In genomic region chr5:1004598-1005361, GRCh38 we compare ENCODE assay signal across 2 cellular contexts.
TF ChIP-seq lines count a peak whose summit lies in the region.

No MANE protein-coding gene starts in this region.

TF ChIP-seq in WTC11, 78 proteins besides CTCF, POLR2A, EP300 and RAD21:
- TF ChIP-seq, protein P1, sequence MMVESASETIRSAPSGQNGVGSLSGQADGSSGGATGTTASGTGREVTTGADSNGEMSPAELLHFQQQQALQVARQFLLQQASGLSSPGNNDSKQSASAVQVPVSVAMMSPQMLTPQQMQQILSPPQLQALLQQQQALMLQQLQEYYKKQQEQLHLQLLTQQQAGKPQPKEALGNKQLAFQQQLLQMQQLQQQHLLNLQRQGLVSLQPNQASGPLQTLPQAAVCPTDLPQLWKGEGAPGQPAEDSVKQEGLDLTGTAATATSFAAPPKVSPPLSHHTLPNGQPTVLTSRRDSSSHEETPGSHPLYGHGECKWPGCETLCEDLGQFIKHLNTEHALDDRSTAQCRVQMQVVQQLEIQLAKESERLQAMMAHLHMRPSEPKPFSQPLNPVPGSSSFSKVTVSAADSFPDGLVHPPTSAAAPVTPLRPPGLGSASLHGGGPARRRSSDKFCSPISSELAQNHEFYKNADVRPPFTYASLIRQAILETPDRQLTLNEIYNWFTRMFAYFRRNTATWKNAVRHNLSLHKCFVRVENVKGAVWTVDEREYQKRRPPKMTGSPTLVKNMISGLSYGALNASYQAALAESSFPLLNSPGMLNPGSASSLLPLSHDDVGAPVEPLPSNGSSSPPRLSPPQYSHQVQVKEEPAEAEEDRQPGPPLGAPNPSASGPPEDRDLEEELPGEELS (CRISPR knock-in tag; IDR thresholded peaks at IDR 0.05): peak; percentile 12; the same call in 1 of the 2 replicates
- TF ChIP-seq IRF1 (CRISPR knock-in tag; IDR thresholded peaks at IDR 0.05): no peak
- TF ChIP-seq ZNF281 (CRISPR knock-in tag; IDR thresholded peaks at IDR 0.05): peak; percentile 38; the same call in 1 of the 2 replicates
- no peak for TF ChIP-seq ESRRA (CRISPR knock-in tag; IDR thresholded peaks at IDR 0.05; ENCODE audit: borderline replicate concordance)
- no peak for TF ChIP-seq FOXP1 (CRISPR knock-in tag; IDR thresholded peaks at IDR 0.05; ENCODE audit: borderline replicate concordance)
- no peak for TF ChIP-seq SMAD3 (CRISPR knock-in tag; IDR thresholded peaks at IDR 0.05; ENCODE audit: borderline replicate concordance)
- TF ChIP-seq NFATC4 (CRISPR knock-in tag; IDR thresholded peaks at IDR 0.05): no peak
- no peak for TF ChIP-seq TP53 (CRISPR knock-in tag; IDR thresholded peaks at IDR 0.05)
TF ChIP-seq in WTC11: peak in this region for 2.

TF ChIP-seq in HepG2, 621 proteins besides CTCF, POLR2A, EP300 and RAD21 (continues in another document):
- peak; percentile 49 to 79; a peak in 3 of 4 replicates for TF ChIP-seq HMGXB4 (CRISPR knock-in tag; IDR thresholded peaks at IDR 0.05; ENCODE audit: borderline replicate concordance in 1 of 2, low read depth in 1 of 2)
- TF ChIP-seq, protein P2, sequence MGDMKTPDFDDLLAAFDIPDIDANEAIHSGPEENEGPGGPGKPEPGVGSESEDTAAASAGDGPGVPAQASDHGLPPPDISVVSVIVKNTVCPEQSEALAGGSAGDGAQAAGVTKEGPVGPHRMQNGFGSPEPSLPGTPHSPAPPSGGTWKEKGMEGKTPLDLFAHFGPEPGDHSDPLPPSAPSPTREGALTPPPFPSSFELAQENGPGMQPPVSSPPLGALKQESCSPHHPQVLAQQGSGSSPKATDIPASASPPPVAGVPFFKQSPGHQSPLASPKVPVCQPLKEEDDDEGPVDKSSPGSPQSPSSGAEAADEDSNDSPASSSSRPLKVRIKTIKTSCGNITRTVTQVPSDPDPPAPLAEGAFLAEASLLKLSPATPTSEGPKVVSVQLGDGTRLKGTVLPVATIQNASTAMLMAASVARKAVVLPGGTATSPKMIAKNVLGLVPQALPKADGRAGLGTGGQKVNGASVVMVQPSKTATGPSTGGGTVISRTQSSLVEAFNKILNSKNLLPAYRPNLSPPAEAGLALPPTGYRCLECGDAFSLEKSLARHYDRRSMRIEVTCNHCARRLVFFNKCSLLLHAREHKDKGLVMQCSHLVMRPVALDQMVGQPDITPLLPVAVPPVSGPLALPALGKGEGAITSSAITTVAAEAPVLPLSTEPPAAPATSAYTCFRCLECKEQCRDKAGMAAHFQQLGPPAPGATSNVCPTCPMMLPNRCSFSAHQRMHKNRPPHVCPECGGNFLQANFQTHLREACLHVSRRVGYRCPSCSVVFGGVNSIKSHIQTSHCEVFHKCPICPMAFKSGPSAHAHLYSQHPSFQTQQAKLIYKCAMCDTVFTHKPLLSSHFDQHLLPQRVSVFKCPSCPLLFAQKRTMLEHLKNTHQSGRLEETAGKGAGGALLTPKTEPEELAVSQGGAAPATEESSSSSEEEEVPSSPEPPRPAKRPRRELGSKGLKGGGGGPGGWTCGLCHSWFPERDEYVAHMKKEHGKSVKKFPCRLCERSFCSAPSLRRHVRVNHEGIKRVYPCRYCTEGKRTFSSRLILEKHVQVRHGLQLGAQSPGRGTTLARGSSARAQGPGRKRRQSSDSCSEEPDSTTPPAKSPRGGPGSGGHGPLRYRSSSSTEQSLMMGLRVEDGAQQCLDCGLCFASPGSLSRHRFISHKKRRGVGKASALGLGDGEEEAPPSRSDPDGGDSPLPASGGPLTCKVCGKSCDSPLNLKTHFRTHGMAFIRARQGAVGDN (CRISPR knock-in tag; IDR thresholded peaks at IDR 0.05): peak; percentile 56
- no peak for TF ChIP-seq LCORL (IDR thresholded peaks at IDR 0.05)
- TF ChIP-seq LCORL (CRISPR knock-in tag; IDR thresholded peaks at IDR 0.05): 0 out of 2 replicates have a peak, but pooled peaks have one; percentile 42
- TF ChIP-seq SALL1 (CRISPR knock-in tag; IDR thresholded peaks at IDR 0.05): 0 out of 2 replicates have a peak, but pooled peaks have one; percentile 14
- no peak for TF ChIP-seq CHD2 (IDR thresholded peaks at IDR 0.05; ENCODE audit: low read depth, low read length)
- 0 out of 2 replicates have a peak, but pooled peaks have one; percentile 14 for TF ChIP-seq HDAC2 (CRISPR knock-in tag; IDR thresholded peaks at IDR 0.05)
- no peak for TF ChIP-seq HMGA1 (CRISPR knock-in tag; conservative IDR thresholded peaks at IDR 0.05)
- TF ChIP-seq XRCC5 (optimal IDR thresholded peaks at IDR 0.05; ENCODE audit: low read length): no peak
- peak; percentile 71; the same call in 1 of the 2 replicates for TF ChIP-seq ZNF253 (CRISPR knock-in tag; IDR thresholded peaks at IDR 0.05; ENCODE audit: borderline replicate concordance)
- TF ChIP-seq, protein P3, sequence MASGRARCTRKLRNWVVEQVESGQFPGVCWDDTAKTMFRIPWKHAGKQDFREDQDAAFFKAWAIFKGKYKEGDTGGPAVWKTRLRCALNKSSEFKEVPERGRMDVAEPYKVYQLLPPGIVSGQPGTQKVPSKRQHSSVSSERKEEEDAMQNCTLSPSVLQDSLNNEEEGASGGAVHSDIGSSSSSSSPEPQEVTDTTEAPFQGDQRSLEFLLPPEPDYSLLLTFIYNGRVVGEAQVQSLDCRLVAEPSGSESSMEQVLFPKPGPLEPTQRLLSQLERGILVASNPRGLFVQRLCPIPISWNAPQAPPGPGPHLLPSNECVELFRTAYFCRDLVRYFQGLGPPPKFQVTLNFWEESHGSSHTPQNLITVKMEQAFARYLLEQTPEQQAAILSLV (CRISPR knock-in tag; IDR thresholded peaks at IDR 0.05; ENCODE audit: borderline replicate concordance): 0 out of 2 replicates have a peak, but pooled peaks have one; percentile 58
- TF ChIP-seq MTF2 (CRISPR knock-in tag; IDR thresholded peaks at IDR 0.05; ENCODE audit: borderline replicate concordance): peak; percentile 86
- TF ChIP-seq NFAT5 (CRISPR knock-in tag; IDR thresholded peaks at IDR 0.05): no peak
- TF ChIP-seq GABPB1 (CRISPR knock-in tag; IDR thresholded peaks at IDR 0.05): peak; percentile 20; the same call in 1 of the 2 replicates
- TF ChIP-seq AGO2 (optimal IDR thresholded peaks at IDR 0.05; ENCODE audit: low read depth, low read length): no peak
- TF ChIP-seq KDM2A (CRISPR knock-in tag; IDR thresholded peaks at IDR 0.05; ENCODE audit: borderline replicate concordance, low read depth): 0 out of 2 replicates have a peak, but pooled peaks have one; percentile 37
- TF ChIP-seq, protein P4, sequence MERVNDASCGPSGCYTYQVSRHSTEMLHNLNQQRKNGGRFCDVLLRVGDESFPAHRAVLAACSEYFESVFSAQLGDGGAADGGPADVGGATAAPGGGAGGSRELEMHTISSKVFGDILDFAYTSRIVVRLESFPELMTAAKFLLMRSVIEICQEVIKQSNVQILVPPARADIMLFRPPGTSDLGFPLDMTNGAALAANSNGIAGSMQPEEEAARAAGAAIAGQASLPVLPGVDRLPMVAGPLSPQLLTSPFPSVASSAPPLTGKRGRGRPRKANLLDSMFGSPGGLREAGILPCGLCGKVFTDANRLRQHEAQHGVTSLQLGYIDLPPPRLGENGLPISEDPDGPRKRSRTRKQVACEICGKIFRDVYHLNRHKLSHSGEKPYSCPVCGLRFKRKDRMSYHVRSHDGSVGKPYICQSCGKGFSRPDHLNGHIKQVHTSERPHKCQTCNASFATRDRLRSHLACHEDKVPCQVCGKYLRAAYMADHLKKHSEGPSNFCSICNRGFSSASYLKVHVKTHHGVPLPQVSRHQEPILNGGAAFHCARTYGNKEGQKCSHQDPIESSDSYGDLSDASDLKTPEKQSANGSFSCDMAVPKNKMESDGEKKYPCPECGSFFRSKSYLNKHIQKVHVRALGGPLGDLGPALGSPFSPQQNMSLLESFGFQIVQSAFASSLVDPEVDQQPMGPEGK (CRISPR knock-in tag; IDR thresholded peaks at IDR 0.05): 0 out of 2 replicates have a peak, but pooled peaks have one; percentile 30
- no peak for TF ChIP-seq ZNF614 (CRISPR knock-in tag; IDR thresholded peaks at IDR 0.05; ENCODE audit: borderline replicate concordance)
- 0 out of 2 replicates have a peak, but pooled peaks have one; percentile 1 for TF ChIP-seq ZNF746 (CRISPR knock-in tag; IDR thresholded peaks at IDR 0.05)
- TF ChIP-seq, protein P5, sequence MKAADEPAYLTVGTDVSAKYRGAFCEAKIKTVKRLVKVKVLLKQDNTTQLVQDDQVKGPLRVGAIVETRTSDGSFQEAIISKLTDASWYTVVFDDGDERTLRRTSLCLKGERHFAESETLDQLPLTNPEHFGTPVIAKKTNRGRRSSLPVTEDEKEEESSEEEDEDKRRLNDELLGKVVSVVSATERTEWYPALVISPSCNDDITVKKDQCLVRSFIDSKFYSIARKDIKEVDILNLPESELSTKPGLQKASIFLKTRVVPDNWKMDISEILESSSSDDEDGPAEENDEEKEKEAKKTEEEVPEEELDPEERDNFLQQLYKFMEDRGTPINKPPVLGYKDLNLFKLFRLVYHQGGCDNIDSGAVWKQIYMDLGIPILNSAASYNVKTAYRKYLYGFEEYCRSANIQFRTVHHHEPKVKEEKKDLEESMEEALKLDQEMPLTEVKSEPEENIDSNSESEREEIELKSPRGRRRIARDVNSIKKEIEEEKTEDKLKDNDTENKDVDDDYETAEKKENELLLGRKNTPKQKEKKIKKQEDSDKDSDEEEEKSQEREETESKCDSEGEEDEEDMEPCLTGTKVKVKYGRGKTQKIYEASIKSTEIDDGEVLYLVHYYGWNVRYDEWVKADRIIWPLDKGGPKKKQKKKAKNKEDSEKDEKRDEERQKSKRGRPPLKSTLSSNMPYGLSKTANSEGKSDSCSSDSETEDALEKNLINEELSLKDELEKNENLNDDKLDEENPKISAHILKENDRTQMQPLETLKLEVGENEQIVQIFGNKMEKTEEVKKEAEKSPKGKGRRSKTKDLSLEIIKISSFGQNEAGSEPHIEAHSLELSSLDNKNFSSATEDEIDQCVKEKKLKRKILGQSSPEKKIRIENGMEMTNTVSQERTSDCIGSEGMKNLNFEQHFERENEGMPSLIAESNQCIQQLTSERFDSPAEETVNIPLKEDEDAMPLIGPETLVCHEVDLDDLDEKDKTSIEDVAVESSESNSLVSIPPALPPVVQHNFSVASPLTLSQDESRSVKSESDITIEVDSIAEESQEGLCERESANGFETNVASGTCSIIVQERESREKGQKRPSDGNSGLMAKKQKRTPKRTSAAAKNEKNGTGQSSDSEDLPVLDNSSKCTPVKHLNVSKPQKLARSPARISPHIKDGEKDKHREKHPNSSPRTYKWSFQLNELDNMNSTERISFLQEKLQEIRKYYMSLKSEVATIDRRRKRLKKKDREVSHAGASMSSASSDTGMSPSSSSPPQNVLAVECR (CRISPR knock-in tag; IDR thresholded peaks at IDR 0.05; ENCODE audit: borderline replicate concordance): peak; percentile 42; the same call in 1 of the 2 replicates
- TF ChIP-seq ZBTB33 (CRISPR knock-in tag; IDR thresholded peaks at IDR 0.05): peak; percentile 58; the same call in 1 of the 2 replicates
- TF ChIP-seq HNRNPLL (IDR thresholded peaks at IDR 0.05; ENCODE audit: low read depth, low read length, poor library complexity, severe bottlenecking): peak; percentile 25
